In the genomic region with DNA sequence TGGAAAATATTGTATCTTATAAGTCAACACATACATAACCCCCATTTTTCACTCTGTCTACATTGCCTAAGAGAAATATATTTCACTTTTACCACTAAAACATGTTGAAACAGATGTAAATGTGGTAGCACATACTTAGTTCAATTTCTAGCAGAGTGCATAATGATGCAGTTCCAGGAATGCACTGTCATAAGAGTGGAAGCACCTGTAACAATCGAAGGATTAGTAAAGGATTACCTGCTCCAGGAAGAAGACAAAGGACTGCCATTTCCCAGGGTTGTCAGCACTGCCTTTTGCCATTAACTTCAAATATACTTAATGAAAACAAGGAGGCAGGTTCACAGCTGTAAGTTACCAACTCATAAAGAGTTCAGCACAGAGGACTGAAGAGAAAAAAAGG, we compare ENCODE assay signal across 15 cellular contexts. TPM values are rescaled to one million over a fixed set of nuclear protein-coding genes. Genes with fewer than 3 reads are reported as not detected.
DNase-seq lines count a peak whose midpoint lies in the region; ATAC-seq, FAIRE-seq and TF ChIP-seq lines count a peak whose summit lies in the region.
"Had no signal": no experiment of that assay in that cellular context is flagged by ENCODE, and none has a peak within 500 bp of the region (broad histone marks: within the 10 kb centered on the region; RNA-seq: fewer than 3 reads in every experiment).

No MANE protein-coding gene starts in this region.

- no peaks in the 10 kb centered on the region for H3K79me1 ChIP-seq in neuronal stem cell (ENCODE audit: low read depth, low read length)

- no peak overlapping the region for H3K4ac ChIP-seq in neuronal stem cell (ENCODE audit: low read length)

- peaks cover 0 to 61% (median 19%) of the 10 kb centered on the region in 11 experiments; a peak in 14 of 22 replicates for H3K36me3 ChIP-seq in BLaER1 treated with 17β-estradiol and CSF1 and Interleukin-3, amounts not matched to agents 10 nM and 100 nM
- peaks cover 8 to 65% of the 10 kb centered on the region in 2 donors for H3K36me3 ChIP-seq in neuronal stem cell (replicated peaks in 1 of 2; ENCODE audit: control insufficient read depth in 2 of 2, insufficient read depth in 2 of 2, low read length in 2 of 2)

- H4K91ac ChIP-seq in neuronal stem cell (ENCODE audit: low read depth, low read length, poor library complexity), result no peak overlapping the region

- no peak overlapping the region for H2AFZ ChIP-seq in neuronal stem cell (ENCODE audit: low read length)

- peak overlapping the region; percentile 74 for H3K4me3 Mint-ChIP-seq in activated naive CD8-positive, alpha-beta T cell treated with anti-CD3 and anti-CD28 coated beads for 36 hours
- peak overlapping the region in 4 of 8 donors; percentile 50 to 86 (median 68) for H3K4me3 Mint-ChIP-seq in naive B cell

- WGBS in neuronal stem cell (ENCODE audit: extremely low coverage in 2 of 2, insufficient read length in 2 of 2, insufficient replicate concordance in 1 of 2), 2 donors, result no CpG with 5 or more reads among the region's 1 CpG

- no peaks in the 10 kb centered on the region for H3K9me3 ChIP-seq in BLaER1 treated with 17β-estradiol and CSF1 and Interleukin-3, amounts not matched to agents 10 nM and 100 nM (replicated peaks in 1 of 11)
- no peaks in the 10 kb centered on the region for H3K9me3 ChIP-seq in neuronal stem cell (replicated peaks in 1 of 2; ENCODE audit: control insufficient read depth in 2 of 2, insufficient read depth in 1 of 2, low read depth in 1 of 2, low read length in 2 of 2)

- no peak for ATAC-seq in naive B cell (ENCODE audit: low read depth in 2 of 2)

- peak overlapping the region in 10 of 11 experiments; percentile 36 to 100 (median 100); a peak in 18 of 22 replicates for H3K27ac ChIP-seq in BLaER1 treated with 17β-estradiol and CSF1 and Interleukin-3, amounts not matched to agents 10 nM and 100 nM
- H3K27ac ChIP-seq in neuronal stem cell (replicated peaks; ENCODE audit: low read length), result no peak overlapping the region

- no peak overlapping the region for H2BK120ac ChIP-seq in neuronal stem cell (ENCODE audit: low read depth, low read length)

- no peak overlapping the region for H2AK5ac ChIP-seq in neuronal stem cell (ENCODE audit: low read depth, low read length)

- no peak overlapping the region for H4K8ac ChIP-seq in neuronal stem cell (ENCODE audit: low read depth, low read length)

- H3K4me2 ChIP-seq in BLaER1 treated with 17β-estradiol and CSF1 and Interleukin-3, amounts not matched to agents 10 nM and 100 nM, result peak overlapping the region; percentile 37 to 98 (median 92); a peak in 21 of 22 replicates
- no peak overlapping the region for H3K4me2 ChIP-seq in neuronal stem cell (ENCODE audit: insufficient read depth, low read length, poor library complexity, severe bottlenecking)

- H3K23ac ChIP-seq in neuronal stem cell (ENCODE audit: low read depth, low read length, poor library complexity), result no peak overlapping the region

- no peak overlapping the region for H2BK12ac ChIP-seq in neuronal stem cell (ENCODE audit: low read length)

- no peak for FAIRE-seq in GM19239 (lab: Jason Lieb, UNC)
- FAIRE-seq: bronchial epithelial cell, islet of Langerhans had no signal

- H2BK5ac ChIP-seq in neuronal stem cell (ENCODE audit: low read length), result no peak overlapping the region

- H3K27me3 Mint-ChIP-seq in activated naive CD8-positive, alpha-beta T cell treated with anti-CD3 and anti-CD28 coated beads for 36 hours, result no peaks in the 10 kb centered on the region
- H3K27me3 Mint-ChIP-seq in naive B cell, result no peaks in the 10 kb centered on the region

- DNase-seq in activated naive CD8-positive, alpha-beta T cell treated with anti-CD3 and anti-CD28 coated beads for 36 hours, result no peak
- DNase-seq in naive B cell (no peak), NCI-H345 treated with DMSO at 0.1 percent for 48 hours (lab: John Stamatoyannopoulos, UW; ENCODE audit: unreplicated experiment) (no peak), GM19239 (ENCODE audit: insufficient read length, low spot score) (no peak), neuronal stem cell (ENCODE audit: low spot score) (no peak), AML-193 (lab: John Stamatoyannopoulos, UW) (no peak)
- DNase-seq: C1 segment of cervical spinal cord; GOT3; NCI-H2029 treated with DMSO at 0.1 percent for 48 hours; stimulated activated CD4-positive, alpha-beta T cell treated with anti-CD3 and anti-CD28 coated beads, Interleukin-12 subunit alpha, Interleukin-12 subunit beta, amount 100 ng/mL, for 4 hours; stimulated activated CD8-positive, alpha-beta memory T cell treated with anti-CD3 and anti-CD28 coated beads, Interleukin-4, amount 100 ng/mL, for 48 hours had no signal

- H3K4me1 ChIP-seq in BLaER1 treated with 17β-estradiol and CSF1 and Interleukin-3, amounts not matched to agents 10 nM and 100 nM, result peaks cover 95 to 100% (median 100%) of the 10 kb centered on the region in 10 experiments
- H3K4me1 ChIP-seq in neuronal stem cell (ENCODE audit: control insufficient read depth in 2 of 2, insufficient read depth in 1 of 2, low read depth in 1 of 2, low read length in 2 of 2), result peaks cover 8 to 16% of the 10 kb centered on the region in 2 donors

- peak; percentile 6 for TF ChIP-seq POLR2A in GM19099 (IDR thresholded peaks at IDR 0.05; ENCODE audit: extremely low read depth, insufficient read length, low read depth)

- H3K9ac ChIP-seq in BLaER1 treated with 17β-estradiol and CSF1 and Interleukin-3, amounts not matched to agents 10 nM and 100 nM, result peak overlapping the region; percentile 0 to 99 (median 95); a peak in 18 of 22 replicates
- no peak overlapping the region for H3K9ac ChIP-seq in neuronal stem cell (ENCODE audit: low read depth, low read length, poor library complexity)

- H3K18ac ChIP-seq in neuronal stem cell (ENCODE audit: low read length), result no peak overlapping the region

- no peak overlapping the region for H2BK15ac ChIP-seq in neuronal stem cell (ENCODE audit: low read length)

- H3K36me3 Mint-ChIP-seq in activated naive CD8-positive, alpha-beta T cell treated with anti-CD3 and anti-CD28 coated beads for 36 hours, result peaks cover 53% of the 10 kb centered on the region
- no peaks in the 10 kb centered on the region for H3K36me3 Mint-ChIP-seq in naive B cell

- H3K4me3 ChIP-seq in BLaER1 treated with 17β-estradiol and CSF1 and Interleukin-3, amounts not matched to agents 10 nM and 100 nM, result no peak overlapping the region
- H3K4me3 ChIP-seq in neuronal stem cell (ENCODE audit: low read length in 2 of 2), result no peak overlapping the region

- no peaks in the 10 kb centered on the region for H3K27me3 ChIP-seq in BLaER1 treated with 17β-estradiol and CSF1 and Interleukin-3, amounts not matched to agents 10 nM and 100 nM
- no peaks in the 10 kb centered on the region for H3K27me3 ChIP-seq in neuronal stem cell (ENCODE audit: control insufficient read depth in 3 of 3, insufficient read depth in 3 of 3, low read depth in 1 of 3, low read length in 3 of 3)

- no peak overlapping the region for H3K14ac ChIP-seq in neuronal stem cell (ENCODE audit: low read length)

- H3K27ac Mint-ChIP-seq in activated naive CD8-positive, alpha-beta T cell treated with anti-CD3 and anti-CD28 coated beads for 36 hours, result peak overlapping the region; percentile 97
- peak overlapping the region; percentile 27 to 96 (median 88) for H3K27ac Mint-ChIP-seq in naive B cell

- peaks cover 94% of the 10 kb centered on the region for H3K4me1 Mint-ChIP-seq in activated naive CD8-positive, alpha-beta T cell treated with anti-CD3 and anti-CD28 coated beads for 36 hours
- H3K4me1 Mint-ChIP-seq in naive B cell, result peaks cover 62 to 95% (median 83%) of the 10 kb centered on the region in 3 donors

- H3K9me3 Mint-ChIP-seq in activated naive CD8-positive, alpha-beta T cell treated with anti-CD3 and anti-CD28 coated beads for 36 hours, result no peaks in the 10 kb centered on the region
- H3K9me3 Mint-ChIP-seq in naive B cell, result no peaks in the 10 kb centered on the region

- H4K20me1 ChIP-seq in BLaER1 treated with 17β-estradiol and CSF1 and Interleukin-3, amounts not matched to agents 10 nM and 100 nM, result peaks cover 0 to 19% (median 0%) of the 10 kb centered on the region in 11 experiments; a peak in 2 of 22 replicates

RNA-seq across cellular contexts. Expression of a gene that starts 24.6 kb away (rescaled TPM):
- total RNA-seq in activated naive CD8-positive, alpha-beta T cell treated with anti-CD3 and anti-CD28 coated beads for 36 hours, result 100 to 1,000 TPM; 197 to 208 TPM
- polyA plus RNA-seq in naive B cell (ENCODE audit: low read depth in 6 of 6), result 100 to 1,000 TPM; 427 to 721 (median 474) TPM
- 182 TPM for polyA plus RNA-seq in neuronal stem cell (2013, experiment 1 of 2)
- 180 TPM for polyA plus RNA-seq in neuronal stem cell (2013, experiment 2 of 2)

RNA-seq across cellular contexts. Expression of a gene that starts 33.6 kb away (rescaled TPM):
- total RNA-seq in activated naive CD8-positive, alpha-beta T cell treated with anti-CD3 and anti-CD28 coated beads for 36 hours, result 1 to 10 TPM; 8.2 to 8.7 TPM
- 10 to 100 TPM in 2 of 6 donors, 1 to 10 TPM in 4; 4.8 to 14.1 (median 9.2) TPM for polyA plus RNA-seq in naive B cell (ENCODE audit: low read depth in 6 of 6)
- 21.7 TPM for polyA plus RNA-seq in neuronal stem cell (2013, experiment 1 of 2)
- polyA plus RNA-seq in neuronal stem cell (2013, experiment 2 of 2), result 20.3 TPM
